In the genomic region with DNA sequence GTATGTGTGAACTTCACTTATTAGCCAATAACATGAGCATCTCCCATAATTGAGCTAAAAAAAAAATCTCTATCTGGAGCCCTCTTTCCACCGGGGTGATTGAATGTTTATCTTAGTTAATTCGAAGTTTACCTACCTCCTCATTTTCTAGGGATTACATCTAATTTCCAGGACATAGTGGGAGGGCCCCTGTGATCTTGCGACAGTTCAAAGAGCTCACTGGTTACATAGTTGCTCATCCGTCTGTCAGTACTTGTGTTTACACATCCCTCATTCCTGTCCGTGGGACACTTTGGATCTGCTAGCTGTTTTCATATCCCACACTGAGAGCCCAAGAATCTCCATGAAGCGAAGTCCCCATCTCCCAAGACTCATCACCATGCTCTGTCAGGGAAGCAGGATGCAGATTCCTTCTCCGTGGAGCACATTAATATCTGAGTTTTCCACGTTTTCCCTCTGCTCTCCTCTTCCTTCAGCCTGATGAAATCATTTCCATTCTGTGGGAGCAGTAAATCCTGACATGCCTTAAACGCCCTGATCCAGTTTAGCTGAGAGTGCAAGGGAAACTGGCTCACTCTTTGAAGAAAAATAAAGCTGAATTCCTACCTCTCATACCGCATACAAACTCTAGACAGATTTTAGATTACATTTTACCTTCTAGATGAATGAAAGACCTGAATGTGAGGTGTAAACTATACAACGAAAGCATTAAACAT, we compare ENCODE assay signal across 2 cellular contexts.
TF ChIP-seq lines count a peak whose summit lies in the region.

No MANE protein-coding gene starts in this region.

TF ChIP-seq in HepG2, 621 proteins besides CTCF, POLR2A, EP300 and RAD21 (continued from another document and continues in another):
- TF ChIP-seq FOXM1 (CRISPR knock-in tag; IDR thresholded peaks at IDR 0.05) (no peak), ZNF672 (CRISPR knock-in tag; IDR thresholded peaks at IDR 0.05) (no peak), NFRKB (IDR thresholded peaks at IDR 0.05) (no peak), TCF7 (IDR thresholded peaks at IDR 0.05; ENCODE audit: low read depth) (peak; percentile 99), HMG20B (CRISPR knock-in tag; conservative IDR thresholded peaks at IDR 0.05) (peak; percentile 94), NFE2 (CRISPR knock-in tag; IDR thresholded peaks at IDR 0.05) (no peak), ZSCAN29 (CRISPR knock-in tag; conservative IDR thresholded peaks at IDR 0.05) (no peak), HDAC1 (CRISPR knock-in tag; IDR thresholded peaks at IDR 0.05) (no peak), GFI1 (CRISPR knock-in tag; IDR thresholded peaks at IDR 0.05; ENCODE audit: borderline replicate concordance) (peak; percentile 76), MXD4 (CRISPR knock-in tag; IDR thresholded peaks at IDR 0.05) (no peak), RFXAP (CRISPR knock-in tag; IDR thresholded peaks at IDR 0.05; ENCODE audit: borderline replicate concordance) (no peak)
- TF ChIP-seq, protein P1, sequence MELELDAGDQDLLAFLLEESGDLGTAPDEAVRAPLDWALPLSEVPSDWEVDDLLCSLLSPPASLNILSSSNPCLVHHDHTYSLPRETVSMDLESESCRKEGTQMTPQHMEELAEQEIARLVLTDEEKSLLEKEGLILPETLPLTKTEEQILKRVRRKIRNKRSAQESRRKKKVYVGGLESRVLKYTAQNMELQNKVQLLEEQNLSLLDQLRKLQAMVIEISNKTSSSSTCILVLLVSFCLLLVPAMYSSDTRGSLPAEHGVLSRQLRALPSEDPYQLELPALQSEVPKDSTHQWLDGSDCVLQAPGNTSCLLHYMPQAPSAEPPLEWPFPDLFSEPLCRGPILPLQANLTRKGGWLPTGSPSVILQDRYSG (CRISPR knock-in tag; IDR thresholded peaks at IDR 0.05): no peak
- TF ChIP-seq, protein P2, sequence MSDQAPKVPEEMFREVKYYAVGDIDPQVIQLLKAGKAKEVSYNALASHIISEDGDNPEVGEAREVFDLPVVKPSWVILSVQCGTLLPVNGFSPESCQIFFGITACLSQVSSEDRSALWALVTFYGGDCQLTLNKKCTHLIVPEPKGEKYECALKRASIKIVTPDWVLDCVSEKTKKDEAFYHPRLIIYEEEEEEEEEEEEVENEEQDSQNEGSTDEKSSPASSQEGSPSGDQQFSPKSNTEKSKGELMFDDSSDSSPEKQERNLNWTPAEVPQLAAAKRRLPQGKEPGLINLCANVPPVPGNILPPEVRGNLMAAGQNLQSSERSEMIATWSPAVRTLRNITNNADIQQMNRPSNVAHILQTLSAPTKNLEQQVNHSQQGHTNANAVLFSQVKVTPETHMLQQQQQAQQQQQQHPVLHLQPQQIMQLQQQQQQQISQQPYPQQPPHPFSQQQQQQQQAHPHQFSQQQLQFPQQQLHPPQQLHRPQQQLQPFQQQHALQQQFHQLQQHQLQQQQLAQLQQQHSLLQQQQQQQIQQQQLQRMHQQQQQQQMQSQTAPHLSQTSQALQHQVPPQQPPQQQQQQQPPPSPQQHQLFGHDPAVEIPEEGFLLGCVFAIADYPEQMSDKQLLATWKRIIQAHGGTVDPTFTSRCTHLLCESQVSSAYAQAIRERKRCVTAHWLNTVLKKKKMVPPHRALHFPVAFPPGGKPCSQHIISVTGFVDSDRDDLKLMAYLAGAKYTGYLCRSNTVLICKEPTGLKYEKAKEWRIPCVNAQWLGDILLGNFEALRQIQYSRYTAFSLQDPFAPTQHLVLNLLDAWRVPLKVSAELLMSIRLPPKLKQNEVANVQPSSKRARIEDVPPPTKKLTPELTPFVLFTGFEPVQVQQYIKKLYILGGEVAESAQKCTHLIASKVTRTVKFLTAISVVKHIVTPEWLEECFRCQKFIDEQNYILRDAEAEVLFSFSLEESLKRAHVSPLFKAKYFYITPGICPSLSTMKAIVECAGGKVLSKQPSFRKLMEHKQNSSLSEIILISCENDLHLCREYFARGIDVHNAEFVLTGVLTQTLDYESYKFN (CRISPR knock-in tag; conservative IDR thresholded peaks at IDR 0.05): peak; percentile 43; the same call in 1 of the 2 replicates
- TF ChIP-seq, protein P3, sequence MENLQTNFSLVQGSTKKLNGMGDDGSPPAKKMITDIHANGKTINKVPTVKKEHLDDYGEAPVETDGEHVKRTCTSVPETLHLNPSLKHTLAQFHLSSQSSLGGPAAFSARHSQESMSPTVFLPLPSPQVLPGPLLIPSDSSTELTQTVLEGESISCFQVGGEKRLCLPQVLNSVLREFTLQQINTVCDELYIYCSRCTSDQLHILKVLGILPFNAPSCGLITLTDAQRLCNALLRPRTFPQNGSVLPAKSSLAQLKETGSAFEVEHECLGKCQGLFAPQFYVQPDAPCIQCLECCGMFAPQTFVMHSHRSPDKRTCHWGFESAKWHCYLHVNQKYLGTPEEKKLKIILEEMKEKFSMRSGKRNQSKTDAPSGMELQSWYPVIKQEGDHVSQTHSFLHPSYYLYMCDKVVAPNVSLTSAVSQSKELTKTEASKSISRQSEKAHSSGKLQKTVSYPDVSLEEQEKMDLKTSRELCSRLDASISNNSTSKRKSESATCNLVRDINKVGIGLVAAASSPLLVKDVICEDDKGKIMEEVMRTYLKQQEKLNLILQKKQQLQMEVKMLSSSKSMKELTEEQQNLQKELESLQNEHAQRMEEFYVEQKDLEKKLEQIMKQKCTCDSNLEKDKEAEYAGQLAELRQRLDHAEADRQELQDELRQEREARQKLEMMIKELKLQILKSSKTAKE (CRISPR knock-in tag; IDR thresholded peaks at IDR 0.05; ENCODE audit: borderline replicate concordance): 0 out of 2 replicates have a peak, but pooled peaks have one; percentile 21
- TF ChIP-seq, protein P4, sequence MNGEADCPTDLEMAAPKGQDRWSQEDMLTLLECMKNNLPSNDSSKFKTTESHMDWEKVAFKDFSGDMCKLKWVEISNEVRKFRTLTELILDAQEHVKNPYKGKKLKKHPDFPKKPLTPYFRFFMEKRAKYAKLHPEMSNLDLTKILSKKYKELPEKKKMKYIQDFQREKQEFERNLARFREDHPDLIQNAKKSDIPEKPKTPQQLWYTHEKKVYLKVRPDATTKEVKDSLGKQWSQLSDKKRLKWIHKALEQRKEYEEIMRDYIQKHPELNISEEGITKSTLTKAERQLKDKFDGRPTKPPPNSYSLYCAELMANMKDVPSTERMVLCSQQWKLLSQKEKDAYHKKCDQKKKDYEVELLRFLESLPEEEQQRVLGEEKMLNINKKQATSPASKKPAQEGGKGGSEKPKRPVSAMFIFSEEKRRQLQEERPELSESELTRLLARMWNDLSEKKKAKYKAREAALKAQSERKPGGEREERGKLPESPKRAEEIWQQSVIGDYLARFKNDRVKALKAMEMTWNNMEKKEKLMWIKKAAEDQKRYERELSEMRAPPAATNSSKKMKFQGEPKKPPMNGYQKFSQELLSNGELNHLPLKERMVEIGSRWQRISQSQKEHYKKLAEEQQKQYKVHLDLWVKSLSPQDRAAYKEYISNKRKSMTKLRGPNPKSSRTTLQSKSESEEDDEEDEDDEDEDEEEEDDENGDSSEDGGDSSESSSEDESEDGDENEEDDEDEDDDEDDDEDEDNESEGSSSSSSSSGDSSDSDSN (CRISPR knock-in tag; IDR thresholded peaks at IDR 0.05): no peak
- TF ChIP-seq, protein P5, sequence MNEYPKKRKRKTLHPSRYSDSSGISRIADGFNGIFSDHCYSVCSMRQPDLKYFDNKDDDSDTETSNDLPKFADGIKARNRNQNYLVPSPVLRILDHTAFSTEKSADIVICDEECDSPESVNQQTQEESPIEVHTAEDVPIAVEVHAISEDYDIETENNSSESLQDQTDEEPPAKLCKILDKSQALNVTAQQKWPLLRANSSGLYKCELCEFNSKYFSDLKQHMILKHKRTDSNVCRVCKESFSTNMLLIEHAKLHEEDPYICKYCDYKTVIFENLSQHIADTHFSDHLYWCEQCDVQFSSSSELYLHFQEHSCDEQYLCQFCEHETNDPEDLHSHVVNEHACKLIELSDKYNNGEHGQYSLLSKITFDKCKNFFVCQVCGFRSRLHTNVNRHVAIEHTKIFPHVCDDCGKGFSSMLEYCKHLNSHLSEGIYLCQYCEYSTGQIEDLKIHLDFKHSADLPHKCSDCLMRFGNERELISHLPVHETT (CRISPR knock-in tag; conservative IDR thresholded peaks at IDR 0.05): no peak

TF ChIP-seq in SK-N-SH treated with all-trans-retinoic acid at 6 μM for 48 hours, 23 proteins besides CTCF, POLR2A, EP300 and RAD21 (continued from another document):
- TF ChIP-seq RARB (CRISPR knock-in tag; IDR thresholded peaks at IDR 0.05): no peak
- TF ChIP-seq, protein P6, sequence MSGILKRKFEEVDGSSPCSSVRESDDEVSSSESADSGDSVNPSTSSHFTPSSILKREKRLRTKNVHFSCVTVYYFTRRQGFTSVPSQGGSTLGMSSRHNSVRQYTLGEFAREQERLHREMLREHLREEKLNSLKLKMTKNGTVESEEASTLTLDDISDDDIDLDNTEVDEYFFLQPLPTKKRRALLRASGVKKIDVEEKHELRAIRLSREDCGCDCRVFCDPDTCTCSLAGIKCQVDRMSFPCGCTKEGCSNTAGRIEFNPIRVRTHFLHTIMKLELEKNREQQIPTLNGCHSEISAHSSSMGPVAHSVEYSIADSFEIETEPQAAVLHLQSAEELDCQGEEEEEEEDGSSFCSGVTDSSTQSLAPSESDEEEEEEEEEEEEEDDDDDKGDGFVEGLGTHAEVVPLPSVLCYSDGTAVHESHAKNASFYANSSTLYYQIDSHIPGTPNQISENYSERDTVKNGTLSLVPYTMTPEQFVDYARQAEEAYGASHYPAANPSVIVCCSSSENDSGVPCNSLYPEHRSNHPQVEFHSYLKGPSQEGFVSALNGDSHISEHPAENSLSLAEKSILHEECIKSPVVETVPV (CRISPR knock-in tag; IDR thresholded peaks at IDR 0.05): no peak
